Comparison of ENCODE assay signal across 1 cellular context in the genomic region with DNA sequence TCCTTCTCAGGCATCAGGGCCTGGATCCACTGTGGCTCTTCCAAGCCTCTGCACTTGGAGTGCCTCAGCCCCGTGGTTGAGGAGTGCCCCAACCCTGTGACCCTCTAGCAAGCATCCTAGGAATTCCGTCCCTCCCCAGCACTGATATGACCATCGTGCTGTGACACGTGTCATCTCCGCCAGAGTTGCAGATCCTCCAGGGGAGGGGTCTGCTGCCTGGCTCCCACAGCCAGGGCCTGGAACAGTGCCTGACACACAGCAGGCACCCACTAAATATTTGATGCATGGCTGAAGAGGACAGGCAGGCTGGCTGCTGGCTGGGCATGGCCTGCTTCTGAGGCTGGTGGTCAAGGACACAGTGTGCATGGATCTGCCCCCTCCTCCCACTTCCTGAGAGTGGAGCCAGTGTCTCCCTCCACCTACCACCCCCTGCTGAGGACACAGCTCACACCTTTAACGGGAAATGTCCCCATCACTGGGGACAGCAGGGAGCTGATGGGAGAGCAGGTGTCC.
TF ChIP-seq lines count a peak whose summit lies in the region.

No MANE protein-coding gene starts in this region.

TF ChIP-seq in K562, 482 proteins besides CTCF, POLR2A, EP300 and RAD21 (continued from another document):
- TF ChIP-seq, protein P1, sequence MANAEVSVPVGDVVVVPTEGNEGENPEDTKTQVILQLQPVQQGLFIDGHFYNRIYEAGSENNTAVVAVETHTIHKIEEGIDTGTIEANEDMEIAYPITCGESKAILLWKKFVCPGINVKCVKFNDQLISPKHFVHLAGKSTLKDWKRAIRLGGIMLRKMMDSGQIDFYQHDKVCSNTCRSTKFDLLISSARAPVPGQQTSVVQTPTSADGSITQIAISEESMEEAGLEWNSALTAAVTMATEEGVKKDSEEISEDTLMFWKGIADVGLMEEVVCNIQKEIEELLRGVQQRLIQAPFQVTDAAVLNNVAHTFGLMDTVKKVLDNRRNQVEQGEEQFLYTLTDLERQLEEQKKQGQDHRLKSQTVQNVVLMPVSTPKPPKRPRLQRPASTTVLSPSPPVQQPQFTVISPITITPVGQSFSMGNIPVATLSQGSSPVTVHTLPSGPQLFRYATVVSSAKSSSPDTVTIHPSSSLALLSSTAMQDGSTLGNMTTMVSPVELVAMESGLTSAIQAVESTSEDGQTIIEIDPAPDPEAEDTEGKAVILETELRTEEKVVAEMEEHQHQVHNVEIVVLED (CRISPR knock-in tag; IDR thresholded peaks at IDR 0.05): no peak
- TF ChIP-seq ZNF175 (CRISPR knock-in tag; IDR thresholded peaks at IDR 0.05; ENCODE audit: low read depth) (no peak), BRD9 (IDR thresholded peaks at IDR 0.05; ENCODE audit: low read depth, partially characterized antibody) (no peak), DDX20 (tag; IDR thresholded peaks at IDR 0.05; ENCODE audit: low read depth) (no peak), MXI1 (IDR thresholded peaks at IDR 0.05; ENCODE audit: low read depth, low read length) (no peak), SIRT6 (IDR thresholded peaks at IDR 0.05; ENCODE audit: low read depth, low read length) (no peak), SMAD4 (CRISPR knock-in tag; conservative IDR thresholded peaks at IDR 0.05) (no peak), KLF6 (CRISPR knock-in tag; IDR thresholded peaks at IDR 0.05; ENCODE audit: borderline replicate concordance) (no peak), GTF3C2 (IDR thresholded peaks at IDR 0.05; ENCODE audit: borderline replicate concordance, extremely low read depth, insufficient read length) (no peak)
- TF ChIP-seq, protein P2, sequence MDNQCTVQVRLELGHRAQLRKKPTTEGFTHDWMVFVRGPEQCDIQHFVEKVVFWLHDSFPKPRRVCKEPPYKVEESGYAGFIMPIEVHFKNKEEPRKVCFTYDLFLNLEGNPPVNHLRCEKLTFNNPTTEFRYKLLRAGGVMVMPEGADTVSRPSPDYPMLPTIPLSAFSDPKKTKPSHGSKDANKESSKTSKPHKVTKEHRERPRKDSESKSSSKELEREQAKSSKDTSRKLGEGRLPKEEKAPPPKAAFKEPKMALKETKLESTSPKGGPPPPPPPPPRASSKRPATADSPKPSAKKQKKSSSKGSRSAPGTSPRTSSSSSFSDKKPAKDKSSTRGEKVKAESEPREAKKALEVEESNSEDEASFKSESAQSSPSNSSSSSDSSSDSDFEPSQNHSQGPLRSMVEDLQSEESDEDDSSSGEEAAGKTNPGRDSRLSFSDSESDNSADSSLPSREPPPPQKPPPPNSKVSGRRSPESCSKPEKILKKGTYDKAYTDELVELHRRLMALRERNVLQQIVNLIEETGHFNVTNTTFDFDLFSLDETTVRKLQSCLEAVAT (IDR thresholded peaks at IDR 0.05): no peak
